ENCODE assay signal across 8 cellular contexts in the genomic region with DNA sequence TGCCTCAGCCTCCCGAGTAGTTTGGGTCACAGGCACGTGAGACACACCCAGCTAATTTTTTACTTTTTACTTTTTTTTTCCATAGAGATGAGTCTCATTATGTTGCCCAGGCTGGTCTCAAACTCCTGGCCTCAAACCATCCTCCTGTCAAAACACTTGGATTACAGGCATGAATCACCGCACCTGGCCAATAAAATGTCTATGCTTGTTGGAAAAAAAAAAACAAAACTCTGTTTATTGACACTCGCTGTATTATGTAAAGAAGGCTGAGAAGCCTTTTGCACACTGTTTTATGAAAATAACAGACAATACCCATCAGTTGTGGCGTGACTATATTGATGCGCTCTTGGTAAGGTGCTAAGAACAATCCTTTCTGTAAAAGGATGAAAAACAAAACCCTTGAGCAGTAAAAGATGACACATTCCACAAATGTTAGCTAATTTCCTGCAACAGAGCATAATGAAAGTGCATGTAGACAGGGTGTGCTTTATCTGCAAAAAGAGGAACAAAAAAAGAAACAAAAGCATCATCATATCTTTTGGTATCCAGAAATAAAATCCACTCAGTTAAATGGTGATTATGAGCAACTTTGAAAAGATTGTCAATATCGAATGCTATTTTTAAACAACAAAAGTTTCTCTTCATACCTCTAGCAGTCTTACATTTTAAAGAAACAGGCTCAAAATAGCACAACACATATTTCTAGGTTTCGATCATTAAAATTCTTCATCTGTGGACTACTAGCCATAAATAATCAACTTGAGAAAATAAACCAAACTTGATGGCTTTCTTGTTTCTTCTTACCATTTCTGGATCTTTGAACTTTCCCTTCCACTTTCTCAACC.
DNase-seq lines count a peak whose midpoint lies in the region; ATAC-seq and FAIRE-seq lines count a peak whose summit lies in the region.

No MANE protein-coding gene starts in this region.

- DNase-seq in DMS53 (lab: John Stamatoyannopoulos, UW) (peak; percentile 54), OCI-M2 (lab: John Stamatoyannopoulos, UW; ENCODE audit: unreplicated experiment) (no peak), globus pallidus (ENCODE audit: low spot score) (no peak), inferior parietal cortex (ENCODE audit: extremely low spot score) (no peak)
- DNase-seq in activated effector memory CD4-positive, alpha-beta T cell treated with Interleukin-2 at 50 U/mL for 16 hours: no peak

- peak; percentile 39 for FAIRE-seq in endometrium (lab: Jason Lieb, UNC)

- peak; percentile 76 for ATAC-seq in GM21447 (IDR thresholded peaks at IDR 0.05; ENCODE audit: unreplicated experiment)
- ATAC-seq in HG03558 (IDR thresholded peaks at IDR 0.05; ENCODE audit: extremely low read depth, unreplicated experiment): peak; percentile 59
